ENCODE assay signal across 1 cellular context in the genomic region with DNA sequence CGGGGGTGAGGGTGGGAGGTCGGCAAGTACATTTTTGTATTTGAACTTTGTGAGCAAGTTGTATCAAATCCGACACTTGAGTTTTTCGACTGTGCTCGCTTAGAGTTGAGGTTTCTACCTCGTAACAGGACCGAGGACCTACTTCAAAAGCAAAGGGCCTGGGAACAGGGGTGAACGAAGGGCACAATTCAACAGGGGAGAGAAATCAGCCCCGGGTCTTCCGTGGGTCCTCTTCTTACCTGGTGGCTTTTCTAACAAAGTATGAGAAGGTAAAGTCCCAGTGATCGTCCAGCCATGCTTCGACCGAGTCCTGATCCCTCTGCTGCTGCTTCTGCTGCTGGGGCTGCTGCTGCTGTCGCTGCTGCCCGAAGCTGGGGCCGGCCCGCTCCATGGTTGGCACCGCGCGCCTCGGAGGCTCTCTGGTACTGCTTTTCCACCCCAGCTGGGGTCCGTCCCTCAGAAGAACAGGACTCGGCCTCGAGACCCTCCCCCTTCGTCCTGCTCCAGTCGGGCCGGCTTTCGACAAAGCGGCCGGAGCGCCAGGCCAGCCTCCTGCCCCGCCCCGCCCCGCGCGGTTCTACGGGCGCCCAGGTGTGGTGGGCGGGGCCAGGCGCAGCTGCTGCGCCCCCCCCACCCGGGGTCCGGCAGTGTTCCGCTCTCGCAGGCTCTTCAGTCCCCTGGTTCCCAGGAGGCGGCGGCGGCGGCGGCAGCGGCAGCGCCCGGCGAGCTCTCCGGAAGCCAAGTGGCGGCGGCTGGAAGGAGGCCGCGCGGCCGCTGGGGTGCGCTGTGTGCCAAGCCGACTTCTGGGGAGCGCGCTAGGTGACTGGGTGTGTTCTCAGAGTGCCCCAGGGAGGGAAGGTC.
A peak's percentile ranks its signal among the peaks of the same experiment; 100 is the strongest.
TF ChIP-seq lines count a peak whose summit lies in the region.

TSS of gene PDE5A (minus strand) at position 524 of the 861 bp plus-strand sequence. CDS start at position 391, 133 bp downstream.

TF ChIP-seq in H1, 55 proteins besides CTCF, POLR2A, EP300 and RAD21:
- TF ChIP-seq ASH2L (IDR thresholded peaks at IDR 0.05; ENCODE audit: low read length) (peak; percentile 82), TAF1 (IDR thresholded peaks at IDR 0.05; ENCODE audit: low read depth, low read length) (peak; percentile 85), CHD1 (IDR thresholded peaks at IDR 0.05; ENCODE audit: low read depth, low read length) (no peak), TCF12 (IDR thresholded peaks at IDR 0.05; ENCODE audit: low read depth, low read length) (peak; percentile 81; the same call in 1 of the 2 replicates), CHD2 (IDR thresholded peaks at IDR 0.05; ENCODE audit: low read length) (no peak), GTF2F1 (IDR thresholded peaks at IDR 0.05; ENCODE audit: borderline replicate concordance, low read depth, low read length) (peak; percentile 45; the same call in 1 of the 2 replicates), MAFK (IDR thresholded peaks at IDR 0.05; ENCODE audit: low read depth, low read length) (no peak), EGR1 (IDR thresholded peaks at IDR 0.05; ENCODE audit: borderline replicate concordance, low read depth, low read length) (no peak), GABPA (IDR thresholded peaks at IDR 0.05; ENCODE audit: borderline replicate concordance, insufficient read depth, low read length) (no peak), CTBP2 (IDR thresholded peaks at IDR 0.05; ENCODE audit: borderline replicate concordance, insufficient read depth, insufficient read length, low read length) (no peak), SP4 (IDR thresholded peaks at IDR 0.05; ENCODE audit: low read length) (no peak), SRF (IDR thresholded peaks at IDR 0.05; ENCODE audit: low read depth, low read length) (no peak), RFX5 (IDR thresholded peaks at IDR 0.05; ENCODE audit: borderline replicate concordance, low read depth, low read length) (no peak), SIRT6 (IDR thresholded peaks at IDR 0.05; ENCODE audit: low read length) (no peak), RNF2 (IDR thresholded peaks at IDR 0.05; ENCODE audit: borderline replicate concordance, low read depth, low read length, missing control alignments, poor library complexity, severe bottlenecking) (no peak), FOSL1 (IDR thresholded peaks at IDR 0.05; ENCODE audit: insufficient read depth, low read depth, low read length) (no peak), CBX5 (IDR thresholded peaks at IDR 0.05; ENCODE audit: low read depth, low read length) (no peak), E2F6 (IDR thresholded peaks at IDR 0.05) (no peak), BCL11A (IDR thresholded peaks at IDR 0.05; ENCODE audit: low read depth in 2 of 2, low read length in 2 of 2) (no peak), SUZ12 (IDR thresholded peaks at IDR 0.05; ENCODE audit: low read length) (no peak), SIX5 (IDR thresholded peaks at IDR 0.05; ENCODE audit: low read depth, low read length) (no peak), SIN3A (conservative IDR thresholded peaks at IDR 0.05 in 1 of 2, IDR thresholded peaks at IDR 0.05 in 1 of 2; ENCODE audit: low read depth in 1 of 2, low read length in 2 of 2) (no peak; a peak in 1 of 4 replicates), EZH2 (IDR thresholded peaks at IDR 0.05; ENCODE audit: low read depth, low read length, severe bottlenecking) (no peak), JUN (IDR thresholded peaks at IDR 0.05; ENCODE audit: low read depth, low read length) (no peak), PHF8 (conservative IDR thresholded peaks at IDR 0.05; ENCODE audit: low read depth, low read length) (0 out of 2 replicates have a peak, but pooled peaks have one; percentile 50), POU5F1 (IDR thresholded peaks at IDR 0.05; ENCODE audit: low read depth, low read length) (no peak), TAF7 (optimal IDR thresholded peaks at IDR 0.05; ENCODE audit: borderline replicate concordance, low read depth, low read length) (no peak), HDAC6 (IDR thresholded peaks at IDR 0.05; ENCODE audit: low read depth, low read length) (no peak), CEBPB (IDR thresholded peaks at IDR 0.05; ENCODE audit: low read depth, low read length) (no peak), BRCA1 (IDR thresholded peaks at IDR 0.05; ENCODE audit: low read depth, low read length) (no peak), RBBP5 (IDR thresholded peaks at IDR 0.05; ENCODE audit: borderline replicate concordance, low read depth, low read length) (0 out of 2 replicates have a peak, but pooled peaks have one; percentile 41), KDM1A (IDR thresholded peaks at IDR 0.05; ENCODE audit: borderline replicate concordance, low read length) (no peak), POLR2AphosphoS5 (IDR thresholded peaks at IDR 0.05; ENCODE audit: low read depth, low read length) (peak; percentile 64), TEAD4 (IDR thresholded peaks at IDR 0.05; ENCODE audit: low read depth, low read length) (no peak), SP2 (IDR thresholded peaks at IDR 0.05; ENCODE audit: low read length) (no peak), MAX (IDR thresholded peaks at IDR 0.05) (peak; percentile 44), KDM5A (IDR thresholded peaks at IDR 0.05; ENCODE audit: low read length) (no peak), YY1 (IDR thresholded peaks at IDR 0.05; ENCODE audit: low read depth, low read length) (no peak), HDAC2 (IDR thresholded peaks at IDR 0.05; ENCODE audit: borderline replicate concordance in 1 of 2, low read depth in 2 of 2, low read length in 2 of 2) (no peak), KDM4A (IDR thresholded peaks at IDR 0.05; ENCODE audit: low read depth, low read length, severe bottlenecking) (peak; percentile 34), CREB1 (IDR thresholded peaks at IDR 0.05) (no peak; the same call in 1 of the 2 replicates), CBX8 (IDR thresholded peaks at IDR 0.05; ENCODE audit: borderline replicate concordance, low read depth, low read length) (no peak), SP1 (IDR thresholded peaks at IDR 0.05; ENCODE audit: low read depth, low read length) (peak; percentile 46; the same call in 1 of the 2 replicates), NANOG (IDR thresholded peaks at IDR 0.05; ENCODE audit: insufficient read depth, low read depth, low read length, poor library complexity, severe bottlenecking) (no peak), JUND (IDR thresholded peaks at IDR 0.05; ENCODE audit: low read length) (no peak), TBP (IDR thresholded peaks at IDR 0.05; ENCODE audit: low read depth, low read length) (peak; percentile 60; the same call in 1 of the 2 replicates), ZNF274 (IDR thresholded peaks at IDR 0.05; ENCODE audit: borderline replicate concordance, extremely low read depth, low read length) (no peak), SAP30 (IDR thresholded peaks at IDR 0.05; ENCODE audit: insufficient read depth, insufficient replicate concordance, low read length) (no peak), NRF1 (IDR thresholded peaks at IDR 0.05; ENCODE audit: low read depth, low read length) (no peak), BACH1 (IDR thresholded peaks at IDR 0.05; ENCODE audit: low read length) (peak; percentile 41; the same call in 1 of the 2 replicates), ATF3 (IDR thresholded peaks at IDR 0.05; ENCODE audit: insufficient read depth, low read depth, low read length) (no peak), RXRA (IDR thresholded peaks at IDR 0.05; ENCODE audit: insufficient read depth, low read depth, low read length) (no peak)
- TF ChIP-seq, protein P1, sequence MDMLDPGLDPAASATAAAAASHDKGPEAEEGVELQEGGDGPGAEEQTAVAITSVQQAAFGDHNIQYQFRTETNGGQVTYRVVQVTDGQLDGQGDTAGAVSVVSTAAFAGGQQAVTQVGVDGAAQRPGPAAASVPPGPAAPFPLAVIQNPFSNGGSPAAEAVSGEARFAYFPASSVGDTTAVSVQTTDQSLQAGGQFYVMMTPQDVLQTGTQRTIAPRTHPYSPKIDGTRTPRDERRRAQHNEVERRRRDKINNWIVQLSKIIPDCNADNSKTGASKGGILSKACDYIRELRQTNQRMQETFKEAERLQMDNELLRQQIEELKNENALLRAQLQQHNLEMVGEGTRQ (IDR thresholded peaks at IDR 0.05; ENCODE audit: low read length): no peak
- TF ChIP-seq, protein P2, sequence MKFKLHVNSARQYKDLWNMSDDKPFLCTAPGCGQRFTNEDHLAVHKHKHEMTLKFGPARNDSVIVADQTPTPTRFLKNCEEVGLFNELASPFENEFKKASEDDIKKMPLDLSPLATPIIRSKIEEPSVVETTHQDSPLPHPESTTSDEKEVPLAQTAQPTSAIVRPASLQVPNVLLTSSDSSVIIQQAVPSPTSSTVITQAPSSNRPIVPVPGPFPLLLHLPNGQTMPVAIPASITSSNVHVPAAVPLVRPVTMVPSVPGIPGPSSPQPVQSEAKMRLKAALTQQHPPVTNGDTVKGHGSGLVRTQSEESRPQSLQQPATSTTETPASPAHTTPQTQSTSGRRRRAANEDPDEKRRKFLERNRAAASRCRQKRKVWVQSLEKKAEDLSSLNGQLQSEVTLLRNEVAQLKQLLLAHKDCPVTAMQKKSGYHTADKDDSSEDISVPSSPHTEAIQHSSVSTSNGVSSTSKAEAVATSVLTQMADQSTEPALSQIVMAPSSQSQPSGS (IDR thresholded peaks at IDR 0.05; ENCODE audit: low read length): no peak
- TF ChIP-seq, protein P3, sequence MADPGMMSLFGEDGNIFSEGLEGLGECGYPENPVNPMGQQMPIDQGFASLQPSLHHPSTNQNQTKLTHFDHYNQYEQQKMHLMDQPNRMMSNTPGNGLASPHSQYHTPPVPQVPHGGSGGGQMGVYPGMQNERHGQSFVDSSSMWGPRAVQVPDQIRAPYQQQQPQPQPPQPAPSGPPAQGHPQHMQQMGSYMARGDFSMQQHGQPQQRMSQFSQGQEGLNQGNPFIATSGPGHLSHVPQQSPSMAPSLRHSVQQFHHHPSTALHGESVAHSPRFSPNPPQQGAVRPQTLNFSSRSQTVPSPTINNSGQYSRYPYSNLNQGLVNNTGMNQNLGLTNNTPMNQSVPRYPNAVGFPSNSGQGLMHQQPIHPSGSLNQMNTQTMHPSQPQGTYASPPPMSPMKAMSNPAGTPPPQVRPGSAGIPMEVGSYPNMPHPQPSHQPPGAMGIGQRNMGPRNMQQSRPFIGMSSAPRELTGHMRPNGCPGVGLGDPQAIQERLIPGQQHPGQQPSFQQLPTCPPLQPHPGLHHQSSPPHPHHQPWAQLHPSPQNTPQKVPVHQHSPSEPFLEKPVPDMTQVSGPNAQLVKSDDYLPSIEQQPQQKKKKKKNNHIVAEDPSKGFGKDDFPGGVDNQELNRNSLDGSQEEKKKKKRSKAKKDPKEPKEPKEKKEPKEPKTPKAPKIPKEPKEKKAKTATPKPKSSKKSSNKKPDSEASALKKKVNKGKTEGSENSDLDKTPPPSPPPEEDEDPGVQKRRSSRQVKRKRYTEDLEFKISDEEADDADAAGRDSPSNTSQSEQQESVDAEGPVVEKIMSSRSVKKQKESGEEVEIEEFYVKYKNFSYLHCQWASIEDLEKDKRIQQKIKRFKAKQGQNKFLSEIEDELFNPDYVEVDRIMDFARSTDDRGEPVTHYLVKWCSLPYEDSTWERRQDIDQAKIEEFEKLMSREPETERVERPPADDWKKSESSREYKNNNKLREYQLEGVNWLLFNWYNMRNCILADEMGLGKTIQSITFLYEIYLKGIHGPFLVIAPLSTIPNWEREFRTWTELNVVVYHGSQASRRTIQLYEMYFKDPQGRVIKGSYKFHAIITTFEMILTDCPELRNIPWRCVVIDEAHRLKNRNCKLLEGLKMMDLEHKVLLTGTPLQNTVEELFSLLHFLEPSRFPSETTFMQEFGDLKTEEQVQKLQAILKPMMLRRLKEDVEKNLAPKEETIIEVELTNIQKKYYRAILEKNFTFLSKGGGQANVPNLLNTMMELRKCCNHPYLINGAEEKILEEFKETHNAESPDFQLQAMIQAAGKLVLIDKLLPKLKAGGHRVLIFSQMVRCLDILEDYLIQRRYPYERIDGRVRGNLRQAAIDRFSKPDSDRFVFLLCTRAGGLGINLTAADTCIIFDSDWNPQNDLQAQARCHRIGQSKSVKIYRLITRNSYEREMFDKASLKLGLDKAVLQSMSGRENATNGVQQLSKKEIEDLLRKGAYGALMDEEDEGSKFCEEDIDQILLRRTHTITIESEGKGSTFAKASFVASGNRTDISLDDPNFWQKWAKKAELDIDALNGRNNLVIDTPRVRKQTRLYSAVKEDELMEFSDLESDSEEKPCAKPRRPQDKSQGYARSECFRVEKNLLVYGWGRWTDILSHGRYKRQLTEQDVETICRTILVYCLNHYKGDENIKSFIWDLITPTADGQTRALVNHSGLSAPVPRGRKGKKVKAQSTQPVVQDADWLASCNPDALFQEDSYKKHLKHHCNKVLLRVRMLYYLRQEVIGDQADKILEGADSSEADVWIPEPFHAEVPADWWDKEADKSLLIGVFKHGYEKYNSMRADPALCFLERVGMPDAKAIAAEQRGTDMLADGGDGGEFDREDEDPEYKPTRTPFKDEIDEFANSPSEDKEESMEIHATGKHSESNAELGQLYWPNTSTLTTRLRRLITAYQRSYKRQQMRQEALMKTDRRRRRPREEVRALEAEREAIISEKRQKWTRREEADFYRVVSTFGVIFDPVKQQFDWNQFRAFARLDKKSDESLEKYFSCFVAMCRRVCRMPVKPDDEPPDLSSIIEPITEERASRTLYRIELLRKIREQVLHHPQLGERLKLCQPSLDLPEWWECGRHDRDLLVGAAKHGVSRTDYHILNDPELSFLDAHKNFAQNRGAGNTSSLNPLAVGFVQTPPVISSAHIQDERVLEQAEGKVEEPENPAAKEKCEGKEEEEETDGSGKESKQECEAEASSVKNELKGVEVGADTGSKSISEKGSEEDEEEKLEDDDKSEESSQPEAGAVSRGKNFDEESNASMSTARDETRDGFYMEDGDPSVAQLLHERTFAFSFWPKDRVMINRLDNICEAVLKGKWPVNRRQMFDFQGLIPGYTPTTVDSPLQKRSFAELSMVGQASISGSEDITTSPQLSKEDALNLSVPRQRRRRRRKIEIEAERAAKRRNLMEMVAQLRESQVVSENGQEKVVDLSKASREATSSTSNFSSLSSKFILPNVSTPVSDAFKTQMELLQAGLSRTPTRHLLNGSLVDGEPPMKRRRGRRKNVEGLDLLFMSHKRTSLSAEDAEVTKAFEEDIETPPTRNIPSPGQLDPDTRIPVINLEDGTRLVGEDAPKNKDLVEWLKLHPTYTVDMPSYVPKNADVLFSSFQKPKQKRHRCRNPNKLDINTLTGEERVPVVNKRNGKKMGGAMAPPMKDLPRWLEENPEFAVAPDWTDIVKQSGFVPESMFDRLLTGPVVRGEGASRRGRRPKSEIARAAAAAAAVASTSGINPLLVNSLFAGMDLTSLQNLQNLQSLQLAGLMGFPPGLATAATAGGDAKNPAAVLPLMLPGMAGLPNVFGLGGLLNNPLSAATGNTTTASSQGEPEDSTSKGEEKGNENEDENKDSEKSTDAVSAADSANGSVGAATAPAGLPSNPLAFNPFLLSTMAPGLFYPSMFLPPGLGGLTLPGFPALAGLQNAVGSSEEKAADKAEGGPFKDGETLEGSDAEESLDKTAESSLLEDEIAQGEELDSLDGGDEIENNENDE (IDR thresholded peaks at IDR 0.05; ENCODE audit: insufficient replicate concordance, low read length): no peak
TF ChIP-seq in H1: peak in this region for 12.
